9 cellular contexts compared by ENCODE assay signal in genomic region chr14:32250681-32251080, GRCh38. TPM values are rescaled to one million over a fixed set of nuclear protein-coding genes. Genes with fewer than 3 reads are reported as not detected.
"Had no signal": no experiment of that assay in that cellular context is flagged by ENCODE, and none has a peak within 500 bp of the region (broad histone marks: within the 10 kb centered on the region; RNA-seq: fewer than 3 reads in every experiment).

No MANE protein-coding gene starts in this region.

- H3K27ac ChIP-seq: GM23248, HL-60 had no signal

- H3K4me3 ChIP-seq: GM23248 had no signal

- DNase-seq: GM23248, GOT3, H9, HCEC 1CT, HFFc6, KBM-7 had no signal

RNA-seq across cellular contexts. Expression of gene RNU6-8, which starts 47.6 kb away (rescaled TPM):
- total RNA-seq: GM23248, H4, H9, HFFc6, HT1080 had no signal

RNA-seq across cellular contexts. Expression of gene RNU6-7, which starts 48.8 kb away (rescaled TPM):
- total RNA-seq: GM23248, H4, H9, HFFc6, HT1080 had no signal
